1 cellular context compared by ENCODE assay signal in genomic region chr18:9021458-9021857, GRCh38.
TF ChIP-seq lines count a peak whose summit lies in the region.

No MANE protein-coding gene starts in this region.

TF ChIP-seq in K562, 482 proteins besides CTCF, POLR2A, EP300 and RAD21 (continued from another document):
- TF ChIP-seq TRIM25 (IDR thresholded peaks at IDR 0.05; ENCODE audit: borderline replicate concordance) (no peak), POLR2B (IDR thresholded peaks at IDR 0.05; ENCODE audit: low read depth, partially characterized antibody) (no peak), MBD2 (IDR thresholded peaks at IDR 0.05; ENCODE audit: borderline replicate concordance, low read depth) (no peak), CXXC5 (CRISPR knock-in tag; IDR thresholded peaks at IDR 0.05) (peak; percentile 34; the same call in 1 of the 2 replicates), CREB3 (tag; conservative IDR thresholded peaks at IDR 0.05; ENCODE audit: low read depth) (peak; percentile 25; the same call in 1 of the 2 replicates), PYGO2 (tag; IDR thresholded peaks at IDR 0.05) (0 out of 2 replicates have a peak, but pooled peaks have one; percentile 57), NR1H2 (CRISPR knock-in tag; IDR thresholded peaks at IDR 0.05) (no peak), TAF7 (tag; IDR thresholded peaks at IDR 0.05) (peak; percentile 51; the same call in 1 of the 2 replicates), BRD9 (IDR thresholded peaks at IDR 0.05; ENCODE audit: low read depth, partially characterized antibody) (no peak), DMBX1 (CRISPR knock-in tag; IDR thresholded peaks at IDR 0.05; ENCODE audit: borderline replicate concordance) (peak; percentile 78), LEF1 (IDR thresholded peaks at IDR 0.05) (no peak), ZNF778 (CRISPR knock-in tag; IDR thresholded peaks at IDR 0.05) (no peak), PTRF (tag; IDR thresholded peaks at IDR 0.05) (peak; percentile 89), PTTG1 (tag; IDR thresholded peaks at IDR 0.05; ENCODE audit: low read depth) (peak; percentile 80), NR2C1 (IDR thresholded peaks at IDR 0.05) (no peak), NR2C1 (tag; IDR thresholded peaks at IDR 0.05) (peak; percentile 69; the same call in 1 of the 2 replicates), ZNF592 (IDR thresholded peaks at IDR 0.05) (peak; percentile 91)
